ENCODE assay signal across 27 cellular contexts in genomic region chr9:5532790-5533189, GRCh38. TPM values are rescaled to one million over a fixed set of nuclear protein-coding genes. Genes with fewer than 3 reads are reported as not detected.
DNase-seq lines count a peak whose midpoint lies in the region; ATAC-seq, FAIRE-seq and TF ChIP-seq lines count a peak whose summit lies in the region.
"Had no signal": no experiment of that assay in that cellular context is flagged by ENCODE, and none has a peak within 500 bp of the region (broad histone marks: within the 10 kb centered on the region; RNA-seq: fewer than 3 reads in every experiment).

No MANE protein-coding gene starts in this region.

- H3K9me3 ChIP-seq in HepG2 (ENCODE audit: low read length) (no peaks in the 10 kb centered on the region), right lobe of liver (no peaks in the 10 kb centered on the region), parathyroid adenoma (ENCODE audit: control insufficient read depth, low read length) (no peaks in the 10 kb centered on the region), Peyer's patch (no peaks in the 10 kb centered on the region)
- H3K9me3 ChIP-seq: BLaER1, Caco-2, SJSA1 had no signal

- no peaks in the 10 kb centered on the region for H4K20me1 ChIP-seq in HepG2 (ENCODE audit: insufficient read depth, low read length)
- H4K20me1 ChIP-seq: BLaER1 had no signal

- no TSS peak for BruUV-seq in HepG2 (replicated peaks; lab: Mats Ljungman, UMichigan)

- peak overlapping the region; percentile 90 to 92 for H3K27ac Mint-ChIP-seq in T-cell
- peak overlapping the region; percentile 87 for H3K27ac Mint-ChIP-seq in dendritic cell treated with granulocyte-macrophage colony-stimulating factor and Interleukin-4, amounts not matched to agents 40 ng/mL and 50 ng/mL, for 4 days
- H3K27ac Mint-ChIP-seq: H9 had no signal

- H3K4me3 ChIP-seq in HepG2 (replicated peaks in 1 of 3; ENCODE audit: insufficient read depth in 1 of 3, low read depth in 2 of 3, low read length in 3 of 3): no peak overlapping the region
- H3K4me3 ChIP-seq in right lobe of liver: no peak overlapping the region
- no peak overlapping the region for H3K4me3 ChIP-seq in parathyroid adenoma (ENCODE audit: low read depth, low read length)
- no peak overlapping the region for H3K4me3 ChIP-seq in Peyer's patch
- H3K4me3 ChIP-seq: BLaER1, GM23248, SJSA1 had no signal

- TF ChIP-seq EP300 in HepG2 (IDR thresholded peaks at IDR 0.05; ENCODE audit: low read depth in 2 of 2, low read length in 2 of 2): no peak
- no peak for TF ChIP-seq EP300 in HepG2 (CRISPR knock-in tag; IDR thresholded peaks at IDR 0.05; ENCODE audit: borderline replicate concordance)

- in situ Hi-C loops in HepG2 (cut with HindIII; ENCODE audit: extremely low pct_ligation_motif_present, low pct_unique_long_range_greater_than_20kb): no loop called here

- H3K4me2 ChIP-seq in HepG2 (ENCODE audit: low read depth, low read length) (no peak overlapping the region), parathyroid adenoma (ENCODE audit: low read length) (no peak overlapping the region)
- H3K4me2 ChIP-seq: BLaER1 had no signal

- no peak for DNase-seq in HepG2 (ENCODE audit: low spot score)
- DNase-seq in right lobe of liver: no peak
- DNase-seq in T-cell: no peak
- no peak for DNase-seq in NCI-H2081 treated with DMSO at 0.1 percent for 48 hours (lab: John Stamatoyannopoulos, UW)
- DNase-seq in Peyer's patch: no peak
- DNase-seq in SIG-M5 treated with dmso at 0.1 percent for 504 hours (lab: John Stamatoyannopoulos, UW; ENCODE audit: unreplicated experiment): no peak
- DNase-seq: 8988T; Caco-2; CD8-positive, alpha-beta T cell; DMS 273 treated with DMSO at 0.1 percent for 48 hours; DMS79; EL; GDM1; GM23248; H9; Kasumi-1; NCI-H1105; NCI-H1436 treated with DMSO at 0.1 percent for 48 hours; NCI-H187 treated with DMSO at 0.1 percent for 48 hours; NCI-H2107; NCI-H524 treated with DMSO at 0.1 percent for 48 hours; NCI-H774 had no signal

- no peaks in the 10 kb centered on the region for H3K27me3 Mint-ChIP-seq in T-cell
- no peaks in the 10 kb centered on the region for H3K27me3 Mint-ChIP-seq in dendritic cell treated with granulocyte-macrophage colony-stimulating factor and Interleukin-4, amounts not matched to agents 40 ng/mL and 50 ng/mL, for 4 days

- no peak for TF ChIP-seq POLR2A in HepG2 (IDR thresholded peaks at IDR 0.05; ENCODE audit: insufficient read depth in 1 of 2, low read depth in 2 of 2, low read length in 2 of 2)
- no peak for TF ChIP-seq POLR2A in right lobe of liver (IDR thresholded peaks at IDR 0.05)
- no peak for TF ChIP-seq POLR2A in Peyer's patch (IDR thresholded peaks at IDR 0.05)

- 0 out of 5 replicates have a peak, but pooled peaks cover 0 to 3% of the 10 kb centered on the region in 2 experiments for H3K27me3 ChIP-seq in HepG2 (ENCODE audit: control insufficient read depth in 1 of 2, insufficient read depth in 2 of 2, low read length in 2 of 2)
- H3K27me3 ChIP-seq in right lobe of liver: no peaks in the 10 kb centered on the region
- no peaks in the 10 kb centered on the region for H3K27me3 ChIP-seq in parathyroid adenoma (ENCODE audit: control insufficient read depth, insufficient read depth, low read length)
- H3K27me3 ChIP-seq in Peyer's patch: no peaks in the 10 kb centered on the region
- H3K27me3 ChIP-seq: BLaER1, SJSA1 had no signal

- H3K36me3 Mint-ChIP-seq in T-cell: peaks cover 6% of the 10 kb centered on the region
- H3K36me3 Mint-ChIP-seq in dendritic cell treated with granulocyte-macrophage colony-stimulating factor and Interleukin-4, amounts not matched to agents 40 ng/mL and 50 ng/mL, for 4 days (ENCODE audit: low read depth): peaks cover 96% of the 10 kb centered on the region
- H3K36me3 Mint-ChIP-seq: CD8-positive, alpha-beta T cell had no signal

- H3K36me3 ChIP-seq in HepG2 (replicated peaks in 1 of 2; ENCODE audit: control insufficient read depth in 1 of 2, insufficient read depth in 2 of 2, low read length in 2 of 2) (no peaks in the 10 kb centered on the region), right lobe of liver (no peaks in the 10 kb centered on the region), parathyroid adenoma (ENCODE audit: control insufficient read depth, insufficient read depth, low read length) (no peaks in the 10 kb centered on the region), Peyer's patch (no peaks in the 10 kb centered on the region)
- H3K36me3 ChIP-seq: BLaER1 had no signal

- H3K79me2 ChIP-seq in HepG2 (ENCODE audit: insufficient read depth, low read length): no peaks in the 10 kb centered on the region
- H3K79me2 ChIP-seq in parathyroid adenoma: no peaks in the 10 kb centered on the region

- CTCF ChIA-PET in HepG2 (lab: Yijun Ruan, JAX; ENCODE audit: low intra/inter-chr PET ratio, low total read pairs): no interaction called here
- CTCF ChIA-PET in T-cell (lab: Charles Lee): no interaction called here

- H2AFZ ChIP-seq in HepG2 (ENCODE audit: low read length) (no peak overlapping the region), parathyroid adenoma (peak overlapping the region; percentile 33)
- H2AFZ ChIP-seq: GM23248 had no signal

- WGBS in HepG2 (ENCODE audit: low lambda C conversion rate): 29% methylated on average over 5 of the region's 5 CpGs
- 80% methylated on average over 5 of the region's 5 CpGs for WGBS in right lobe of liver (ENCODE audit: insufficient coverage, low coverage, low lambda C conversion rate, missing lambda C conversion rate)

- POLR2A ChIA-PET in HepG2 (lab: Yijun Ruan, JAX): no interaction called here
- POLR2A ChIA-PET in T-cell (lab: Charles Lee): interaction anchor here in 1 of 2 donors (1.0 kb wide), 1 partner anchor 52 kb away, joined by 3 read pairs; no protein-coding TSS in a partner anchor

- no peak for FAIRE-seq in HepG2 (lab: Jason Lieb, UNC)

- peaks cover 38 to 50% (median 47%) of the 10 kb centered on the region in 3 donors for H3K4me1 Mint-ChIP-seq in T-cell
- H3K4me1 Mint-ChIP-seq in dendritic cell treated with granulocyte-macrophage colony-stimulating factor and Interleukin-4, amounts not matched to agents 40 ng/mL and 50 ng/mL, for 4 days (ENCODE audit: low read depth): peaks cover 69% of the 10 kb centered on the region

- intact Hi-C loops in HepG2 (cut with micrococcal nuclease; ENCODE audit: unreplicated experiment): no loop called here
- intact Hi-C loops in right lobe of liver (cut with DNase I): no loop called here
- intact Hi-C loops in dendritic cell treated with granulocyte-macrophage colony-stimulating factor and Interleukin-4, amounts not matched to agents 40 ng/mL and 50 ng/mL, for 4 days (cut with micrococcal nuclease): no loop called here

- TF ChIP-seq CTCF in HepG2 (CRISPR knock-in tag; IDR thresholded peaks at IDR 0.05) (no peak), right lobe of liver (IDR thresholded peaks at IDR 0.05) (no peak), parathyroid adenoma (IDR thresholded peaks at IDR 0.05) (no peak), Peyer's patch (IDR thresholded peaks at IDR 0.05) (no peak)

- H3K4me1 ChIP-seq in HepG2 (ENCODE audit: insufficient read depth, low read length): no peaks in the 10 kb centered on the region; the same call in 1 of the 2 replicates
- no peaks in the 10 kb centered on the region for H3K4me1 ChIP-seq in right lobe of liver
- peaks cover 2% of the 10 kb centered on the region for H3K4me1 ChIP-seq in parathyroid adenoma
- no peaks in the 10 kb centered on the region for H3K4me1 ChIP-seq in Peyer's patch
- H3K4me1 ChIP-seq: Caco-2 had no signal

- H3K9ac ChIP-seq in HepG2 (ENCODE audit: insufficient read depth, low read depth, low read length) (no peak overlapping the region), parathyroid adenoma (no peak overlapping the region)
- H3K9ac ChIP-seq: BLaER1, GM23248 had no signal

- no peaks in the 10 kb centered on the region for H3K9me3 Mint-ChIP-seq in T-cell
- no peaks in the 10 kb centered on the region for H3K9me3 Mint-ChIP-seq in dendritic cell treated with granulocyte-macrophage colony-stimulating factor and Interleukin-4, amounts not matched to agents 40 ng/mL and 50 ng/mL, for 4 days
- H3K9me3 Mint-ChIP-seq: CD8-positive, alpha-beta T cell; H9 had no signal

- no peak overlapping the region for H3K27ac ChIP-seq in HepG2 (ENCODE audit: extremely low read length, insufficient read depth, low read length)
- H3K27ac ChIP-seq in right lobe of liver: no peak overlapping the region
- H3K27ac ChIP-seq in parathyroid adenoma: no peak overlapping the region
- no peak overlapping the region for H3K27ac ChIP-seq in Peyer's patch
- H3K27ac ChIP-seq: BLaER1, GM23248, SJSA1 had no signal

- ATAC-seq in HepG2 (no peak), right lobe of liver (no peak), T-cell (replicated peaks in 1 of 4) (no peak)
- ATAC-seq: CD8-positive, alpha-beta T cell; Right ventricle myocardium inferior had no signal

- no peak for TF ChIP-seq RAD21 in HepG2 (CRISPR knock-in tag; IDR thresholded peaks at IDR 0.05)

- peak overlapping the region in 1 of 3 donors; percentile 17 for H3K4me3 Mint-ChIP-seq in T-cell
- H3K4me3 Mint-ChIP-seq in dendritic cell treated with granulocyte-macrophage colony-stimulating factor and Interleukin-4, amounts not matched to agents 40 ng/mL and 50 ng/mL, for 4 days: no peak overlapping the region
- H3K4me3 Mint-ChIP-seq: CD8-positive, alpha-beta T cell; H9 had no signal

RNA-seq across cellular contexts. Expression of gene PDCD1LG2, which starts 22.5 kb away (rescaled TPM):
- total RNA-seq in HepG2 (2016; rRNA removed; fragmentation: Illumina TruSeq; extraction: Trizol): not detected in 2 replicates
- total RNA-seq in HepG2 (2016; cell fraction: cytosol; rRNA removed; fragmentation: Illumina TruSeq; extraction: Trizol; ENCODE audit: low read depth): not detected in 2 replicates
- total RNA-seq in HepG2 (2016; cell fraction: insoluble cytoplasmic fraction; rRNA removed; fragmentation: Illumina TruSeq; extraction: Trizol): not detected in 2 replicates
- not detected in 2 replicates for total RNA-seq in HepG2 (2016; cell fraction: membrane; rRNA removed; fragmentation: Illumina TruSeq; extraction: Trizol)
- total RNA-seq in HepG2 (2016; cell fraction: nucleus; rRNA removed; fragmentation: Illumina TruSeq; extraction: Trizol): not detected in 2 replicates
- not detected in 2 replicates for polyA plus RNA-seq in HepG2 (2011; rRNA removed)
- not detected in 2 replicates for polyA plus RNA-seq in HepG2 (2011; cell fraction: cytosol; rRNA removed)
- polyA plus RNA-seq in HepG2 (2011; cell fraction: nucleus; rRNA removed): not detected in 2 replicates
- not detected in 2 replicates for polyA plus RNA-seq in HepG2 (2012)
- polyA plus RNA-seq in HepG2 (2016; cell fraction: cytosol; fragmentation: Illumina TruSeq; extraction: Trizol; ENCODE audit: low read depth): not detected in 2 replicates
- polyA plus RNA-seq in HepG2 (2016; cell fraction: insoluble cytoplasmic fraction; fragmentation: Illumina TruSeq; extraction: Trizol; ENCODE audit: low read depth): not detected in 2 replicates
- not detected in 2 replicates for polyA plus RNA-seq in HepG2 (2016; cell fraction: membrane; fragmentation: Illumina TruSeq; extraction: Trizol; ENCODE audit: low read depth)
- not detected in 2 replicates for polyA plus RNA-seq in HepG2 (2016; cell fraction: nucleus; fragmentation: Illumina TruSeq; extraction: Trizol; ENCODE audit: insufficient read depth, low read depth)
- polyA minus RNA-seq in HepG2 (2011; rRNA and poly(A)+ RNA removed; ENCODE audit: low replicate concordance): 0.07 TPM in 1 of 2 replicates, not detected in the other
- polyA minus RNA-seq in HepG2 (2011; cell fraction: cytosol; rRNA and poly(A)+ RNA removed): not detected in 2 replicates
- polyA minus RNA-seq in HepG2 (2011; cell fraction: nucleus; rRNA and poly(A)+ RNA removed): not detected in 2 replicates
- 1 to 10 TPM in 4 of 6 experiments, under 1 TPM in 2; 0.49 to 2.4 (median 1.1) TPM for total RNA-seq in right lobe of liver
- total RNA-seq in T-cell: under 1 TPM; 0.14 to 0.76 (median 0.40) TPM
- total RNA-seq in Peyer's patch: under 1 TPM in 1 of 4 donors, not detected in 3; 0.40 TPM
- total RNA-seq: Caco-2; CD8-positive, alpha-beta T cell; H9 had no signal
